1 cellular context compared by ENCODE assay signal in genomic region chrX:23907496-23908218, GRCh38.
TF ChIP-seq lines count a peak whose summit lies in the region.

APOO (minus strand) TSS chrX:23907938; CDS start chrX:23907702, 236 bp downstream.
CXorf58 (plus strand) TSS chrX:23908006; CDS start chrX:23910303, 2,297 bp downstream.

TF ChIP-seq in H1, 55 proteins besides CTCF, POLR2A, EP300 and RAD21:
- 0 out of 2 replicates have a peak, but pooled peaks have one; percentile 48 for TF ChIP-seq TBP (IDR thresholded peaks at IDR 0.05; ENCODE audit: low read depth, low read length)
- no peak for TF ChIP-seq ATF2 (IDR thresholded peaks at IDR 0.05; ENCODE audit: low read length)
- TF ChIP-seq JUND (IDR thresholded peaks at IDR 0.05; ENCODE audit: low read length) = no peak
- TF ChIP-seq ASH2L (IDR thresholded peaks at IDR 0.05; ENCODE audit: low read length) = peak; percentile 75
- TF ChIP-seq BACH1 (IDR thresholded peaks at IDR 0.05; ENCODE audit: low read length) = peak; percentile 60; the same call in 1 of the 2 replicates
- TF ChIP-seq GTF2F1 (IDR thresholded peaks at IDR 0.05; ENCODE audit: borderline replicate concordance, low read depth, low read length) = no peak
- TF ChIP-seq POLR2AphosphoS5 (IDR thresholded peaks at IDR 0.05; ENCODE audit: low read depth, low read length) = no peak
- TF ChIP-seq KDM1A (IDR thresholded peaks at IDR 0.05; ENCODE audit: borderline replicate concordance, low read length) = no peak
- no peak for TF ChIP-seq RNF2 (IDR thresholded peaks at IDR 0.05; ENCODE audit: borderline replicate concordance, low read depth, low read length, missing control alignments, poor library complexity, severe bottlenecking)
- peak; percentile 25 for TF ChIP-seq KDM4A (IDR thresholded peaks at IDR 0.05; ENCODE audit: low read depth, low read length, severe bottlenecking)
- no peak for TF ChIP-seq JUN (IDR thresholded peaks at IDR 0.05; ENCODE audit: low read depth, low read length)
- TF ChIP-seq BRCA1 (IDR thresholded peaks at IDR 0.05; ENCODE audit: low read depth, low read length) = no peak
- no peak for TF ChIP-seq KDM5A (IDR thresholded peaks at IDR 0.05; ENCODE audit: low read length)
- TF ChIP-seq HDAC2 (IDR thresholded peaks at IDR 0.05; ENCODE audit: borderline replicate concordance in 1 of 2, low read depth in 2 of 2, low read length in 2 of 2) = no peak
- peak; percentile 52; the same call in 1 of the 2 replicates for TF ChIP-seq PHF8 (conservative IDR thresholded peaks at IDR 0.05; ENCODE audit: low read depth, low read length)
- TF ChIP-seq BCL11A (IDR thresholded peaks at IDR 0.05; ENCODE audit: low read depth in 2 of 2, low read length in 2 of 2) = no peak
- no peak for TF ChIP-seq USF2 (IDR thresholded peaks at IDR 0.05; ENCODE audit: low read length)
- no peak for TF ChIP-seq EGR1 (IDR thresholded peaks at IDR 0.05; ENCODE audit: borderline replicate concordance, low read depth, low read length)
- TF ChIP-seq SUZ12 (IDR thresholded peaks at IDR 0.05; ENCODE audit: low read length) = no peak
- TF ChIP-seq CTBP2 (IDR thresholded peaks at IDR 0.05; ENCODE audit: borderline replicate concordance, insufficient read depth, insufficient read length, low read length) = no peak
- TF ChIP-seq SP1 (IDR thresholded peaks at IDR 0.05; ENCODE audit: low read depth, low read length) = no peak
- no peak for TF ChIP-seq EZH2 (IDR thresholded peaks at IDR 0.05; ENCODE audit: low read depth, low read length, severe bottlenecking)
- no peak for TF ChIP-seq NANOG (IDR thresholded peaks at IDR 0.05; ENCODE audit: insufficient read depth, low read depth, low read length, poor library complexity, severe bottlenecking)
- TF ChIP-seq NRF1 (IDR thresholded peaks at IDR 0.05; ENCODE audit: low read depth, low read length) = no peak
- no peak for TF ChIP-seq SIX5 (IDR thresholded peaks at IDR 0.05; ENCODE audit: low read depth, low read length)
- TF ChIP-seq SAP30 (IDR thresholded peaks at IDR 0.05; ENCODE audit: insufficient read depth, insufficient replicate concordance, low read length) = no peak
- TF ChIP-seq RXRA (IDR thresholded peaks at IDR 0.05; ENCODE audit: insufficient read depth, low read depth, low read length) = no peak
- no peak for TF ChIP-seq MAFK (IDR thresholded peaks at IDR 0.05; ENCODE audit: low read depth, low read length)
- TF ChIP-seq RBBP5 (IDR thresholded peaks at IDR 0.05; ENCODE audit: borderline replicate concordance, low read depth, low read length) = peak; percentile 72; the same call in 1 of the 2 replicates
- TF ChIP-seq SIN3A (conservative IDR thresholded peaks at IDR 0.05 in 1 of 2, IDR thresholded peaks at IDR 0.05 in 1 of 2; ENCODE audit: low read depth in 1 of 2, low read length in 2 of 2) = peak in 1 of 2 experiments; percentile 73; a peak in 1 of 4 replicates
- 0 out of 2 replicates have a peak, but pooled peaks have one; percentile 21 for TF ChIP-seq E2F6 (IDR thresholded peaks at IDR 0.05)
- TF ChIP-seq TAF1 (IDR thresholded peaks at IDR 0.05; ENCODE audit: low read depth, low read length) = peak; percentile 72
- no peak for TF ChIP-seq ZNF274 (IDR thresholded peaks at IDR 0.05; ENCODE audit: borderline replicate concordance, extremely low read depth, low read length)
- no peak for TF ChIP-seq YY1 (IDR thresholded peaks at IDR 0.05; ENCODE audit: low read depth, low read length)
- TF ChIP-seq ATF3 (IDR thresholded peaks at IDR 0.05; ENCODE audit: insufficient read depth, low read depth, low read length) = no peak
- TF ChIP-seq TAF7 (optimal IDR thresholded peaks at IDR 0.05; ENCODE audit: borderline replicate concordance, low read depth, low read length) = peak; percentile 71
- peak; percentile 67; the same call in 1 of the 2 replicates for TF ChIP-seq CREB1 (IDR thresholded peaks at IDR 0.05)
- no peak for TF ChIP-seq CEBPB (IDR thresholded peaks at IDR 0.05; ENCODE audit: low read depth, low read length)
- TF ChIP-seq POU5F1 (IDR thresholded peaks at IDR 0.05; ENCODE audit: low read depth, low read length) = no peak
- no peak for TF ChIP-seq RFX5 (IDR thresholded peaks at IDR 0.05; ENCODE audit: borderline replicate concordance, low read depth, low read length)
- TF ChIP-seq GABPA (IDR thresholded peaks at IDR 0.05; ENCODE audit: borderline replicate concordance, insufficient read depth, low read length) = no peak
- TF ChIP-seq HDAC6 (IDR thresholded peaks at IDR 0.05; ENCODE audit: low read depth, low read length) = no peak
- no peak for TF ChIP-seq SP2 (IDR thresholded peaks at IDR 0.05; ENCODE audit: low read length)
- TF ChIP-seq CHD7 (IDR thresholded peaks at IDR 0.05; ENCODE audit: insufficient replicate concordance, low read length) = no peak
- no peak for TF ChIP-seq CBX5 (IDR thresholded peaks at IDR 0.05; ENCODE audit: low read depth, low read length)
